ENCODE assay signal across 1 cellular context in the genomic region with DNA sequence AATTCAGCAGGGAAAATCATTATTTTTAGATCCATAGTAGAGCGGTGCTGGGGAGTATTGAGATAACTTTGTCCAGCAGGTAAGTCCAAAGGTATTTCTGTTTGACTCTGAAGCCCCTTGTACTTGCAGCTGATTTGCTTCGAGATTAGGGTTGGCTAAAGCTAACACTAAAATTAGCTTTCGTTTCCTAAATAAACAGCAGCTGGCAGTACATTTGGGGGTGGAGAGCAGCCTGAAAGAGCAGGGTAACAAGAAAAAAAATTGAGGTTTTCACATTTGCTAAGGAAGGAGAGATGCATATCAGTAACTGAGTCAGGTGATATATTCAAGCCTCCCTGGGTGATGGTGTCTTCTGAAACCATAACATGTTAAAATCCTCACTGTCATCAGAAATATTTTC.
A peak's percentile ranks its signal among the peaks of the same experiment; 100 is the strongest.
TF ChIP-seq lines count a peak whose summit lies in the region.

No MANE protein-coding gene starts in this region.

TF ChIP-seq in HepG2, 621 proteins besides CTCF, POLR2A, EP300 and RAD21:
- TF ChIP-seq ZBTB7B (CRISPR knock-in tag; IDR thresholded peaks at IDR 0.05) (peak; percentile 66; the same call in 1 of the 2 replicates), PAXIP1 (CRISPR knock-in tag; conservative IDR thresholded peaks at IDR 0.05) (0 out of 2 replicates have a peak, but pooled peaks have one; percentile 33), GFI1 (CRISPR knock-in tag; IDR thresholded peaks at IDR 0.05; ENCODE audit: borderline replicate concordance) (peak; percentile 42; the same call in 1 of the 2 replicates), TBX2 (CRISPR knock-in tag; IDR thresholded peaks at IDR 0.05; ENCODE audit: borderline replicate concordance) (0 out of 2 replicates have a peak, but pooled peaks have one; percentile 15), HNF4G (IDR thresholded peaks at IDR 0.05; ENCODE audit: borderline replicate concordance, low read depth, low read length) (peak; percentile 12; the same call in 1 of the 2 replicates), HNF4G (CRISPR knock-in tag; IDR thresholded peaks at IDR 0.05; ENCODE audit: borderline replicate concordance, low read depth) (no peak), FIP1L1 (IDR thresholded peaks at IDR 0.05; ENCODE audit: borderline replicate concordance, insufficient read depth, low read depth, low read length) (no peak), HNF4A (CRISPR knock-in tag; IDR thresholded peaks at IDR 0.05) (peak; percentile 18; the same call in 1 of the 2 replicates), POLR2AphosphoS2 (IDR thresholded peaks at IDR 0.05; ENCODE audit: low read depth, low read length) (no peak)
- TF ChIP-seq, protein P1, sequence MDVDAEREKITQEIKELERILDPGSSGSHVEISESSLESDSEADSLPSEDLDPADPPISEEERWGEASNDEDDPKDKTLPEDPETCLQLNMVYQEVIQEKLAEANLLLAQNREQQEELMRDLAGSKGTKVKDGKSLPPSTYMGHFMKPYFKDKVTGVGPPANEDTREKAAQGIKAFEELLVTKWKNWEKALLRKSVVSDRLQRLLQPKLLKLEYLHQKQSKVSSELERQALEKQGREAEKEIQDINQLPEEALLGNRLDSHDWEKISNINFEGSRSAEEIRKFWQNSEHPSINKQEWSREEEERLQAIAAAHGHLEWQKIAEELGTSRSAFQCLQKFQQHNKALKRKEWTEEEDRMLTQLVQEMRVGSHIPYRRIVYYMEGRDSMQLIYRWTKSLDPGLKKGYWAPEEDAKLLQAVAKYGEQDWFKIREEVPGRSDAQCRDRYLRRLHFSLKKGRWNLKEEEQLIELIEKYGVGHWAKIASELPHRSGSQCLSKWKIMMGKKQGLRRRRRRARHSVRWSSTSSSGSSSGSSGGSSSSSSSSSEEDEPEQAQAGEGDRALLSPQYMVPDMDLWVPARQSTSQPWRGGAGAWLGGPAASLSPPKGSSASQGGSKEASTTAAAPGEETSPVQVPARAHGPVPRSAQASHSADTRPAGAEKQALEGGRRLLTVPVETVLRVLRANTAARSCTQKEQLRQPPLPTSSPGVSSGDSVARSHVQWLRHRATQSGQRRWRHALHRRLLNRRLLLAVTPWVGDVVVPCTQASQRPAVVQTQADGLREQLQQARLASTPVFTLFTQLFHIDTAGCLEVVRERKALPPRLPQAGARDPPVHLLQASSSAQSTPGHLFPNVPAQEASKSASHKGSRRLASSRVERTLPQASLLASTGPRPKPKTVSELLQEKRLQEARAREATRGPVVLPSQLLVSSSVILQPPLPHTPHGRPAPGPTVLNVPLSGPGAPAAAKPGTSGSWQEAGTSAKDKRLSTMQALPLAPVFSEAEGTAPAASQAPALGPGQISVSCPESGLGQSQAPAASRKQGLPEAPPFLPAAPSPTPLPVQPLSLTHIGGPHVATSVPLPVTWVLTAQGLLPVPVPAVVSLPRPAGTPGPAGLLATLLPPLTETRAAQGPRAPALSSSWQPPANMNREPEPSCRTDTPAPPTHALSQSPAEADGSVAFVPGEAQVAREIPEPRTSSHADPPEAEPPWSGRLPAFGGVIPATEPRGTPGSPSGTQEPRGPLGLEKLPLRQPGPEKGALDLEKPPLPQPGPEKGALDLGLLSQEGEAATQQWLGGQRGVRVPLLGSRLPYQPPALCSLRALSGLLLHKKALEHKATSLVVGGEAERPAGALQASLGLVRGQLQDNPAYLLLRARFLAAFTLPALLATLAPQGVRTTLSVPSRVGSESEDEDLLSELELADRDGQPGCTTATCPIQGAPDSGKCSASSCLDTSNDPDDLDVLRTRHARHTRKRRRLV (CRISPR knock-in tag; IDR thresholded peaks at IDR 0.05) = no peak
- TF ChIP-seq, protein P2, sequence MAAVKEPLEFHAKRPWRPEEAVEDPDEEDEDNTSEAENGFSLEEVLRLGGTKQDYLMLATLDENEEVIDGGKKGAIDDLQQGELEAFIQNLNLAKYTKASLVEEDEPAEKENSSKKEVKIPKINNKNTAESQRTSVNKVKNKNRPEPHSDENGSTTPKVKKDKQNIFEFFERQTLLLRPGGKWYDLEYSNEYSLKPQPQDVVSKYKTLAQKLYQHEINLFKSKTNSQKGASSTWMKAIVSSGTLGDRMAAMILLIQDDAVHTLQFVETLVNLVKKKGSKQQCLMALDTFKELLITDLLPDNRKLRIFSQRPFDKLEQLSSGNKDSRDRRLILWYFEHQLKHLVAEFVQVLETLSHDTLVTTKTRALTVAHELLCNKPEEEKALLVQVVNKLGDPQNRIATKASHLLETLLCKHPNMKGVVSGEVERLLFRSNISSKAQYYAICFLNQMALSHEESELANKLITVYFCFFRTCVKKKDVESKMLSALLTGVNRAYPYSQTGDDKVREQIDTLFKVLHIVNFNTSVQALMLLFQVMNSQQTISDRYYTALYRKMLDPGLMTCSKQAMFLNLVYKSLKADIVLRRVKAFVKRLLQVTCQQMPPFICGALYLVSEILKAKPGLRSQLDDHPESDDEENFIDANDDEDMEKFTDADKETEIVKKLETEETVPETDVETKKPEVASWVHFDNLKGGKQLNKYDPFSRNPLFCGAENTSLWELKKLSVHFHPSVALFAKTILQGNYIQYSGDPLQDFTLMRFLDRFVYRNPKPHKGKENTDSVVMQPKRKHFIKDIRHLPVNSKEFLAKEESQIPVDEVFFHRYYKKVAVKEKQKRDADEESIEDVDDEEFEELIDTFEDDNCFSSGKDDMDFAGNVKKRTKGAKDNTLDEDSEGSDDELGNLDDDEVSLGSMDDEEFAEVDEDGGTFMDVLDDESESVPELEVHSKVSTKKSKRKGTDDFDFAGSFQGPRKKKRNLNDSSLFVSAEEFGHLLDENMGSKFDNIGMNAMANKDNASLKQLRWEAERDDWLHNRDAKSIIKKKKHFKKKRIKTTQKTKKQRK (IDR thresholded peaks at IDR 0.05; ENCODE audit: low read length) = no peak
- TF ChIP-seq, protein P3, sequence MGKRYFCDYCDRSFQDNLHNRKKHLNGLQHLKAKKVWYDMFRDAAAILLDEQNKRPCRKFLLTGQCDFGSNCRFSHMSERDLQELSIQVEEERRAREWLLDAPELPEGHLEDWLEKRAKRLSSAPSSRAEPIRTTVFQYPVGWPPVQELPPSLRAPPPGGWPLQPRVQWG (CRISPR knock-in tag; IDR thresholded peaks at IDR 0.05; ENCODE audit: borderline replicate concordance, low read depth) = no peak
